1 cellular context compared by ENCODE assay signal in the genomic region with DNA sequence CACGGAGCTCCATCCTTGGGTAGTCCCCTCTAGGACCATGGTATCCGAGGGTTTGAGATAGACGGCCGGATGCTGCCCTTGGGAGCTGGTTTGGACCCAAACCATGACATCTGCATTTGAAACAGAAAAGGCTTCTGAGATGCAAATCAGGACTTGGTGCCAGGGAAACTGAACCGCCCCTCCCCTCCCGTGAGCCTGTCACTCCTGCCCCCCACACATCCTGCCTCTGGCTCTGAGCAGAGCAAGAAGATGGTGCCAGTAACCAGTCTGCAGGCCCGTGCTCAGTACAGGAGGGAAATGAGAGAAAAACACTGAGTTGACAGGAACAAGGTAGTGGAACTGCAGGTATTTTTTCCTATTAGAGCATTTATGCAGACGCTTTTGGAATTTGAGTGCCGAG.
TF ChIP-seq lines count a peak whose summit lies in the region.

No MANE protein-coding gene starts in this region.

TF ChIP-seq in GM12878, 131 proteins besides CTCF, POLR2A, EP300 and RAD21:
- TF ChIP-seq, protein P1, sequence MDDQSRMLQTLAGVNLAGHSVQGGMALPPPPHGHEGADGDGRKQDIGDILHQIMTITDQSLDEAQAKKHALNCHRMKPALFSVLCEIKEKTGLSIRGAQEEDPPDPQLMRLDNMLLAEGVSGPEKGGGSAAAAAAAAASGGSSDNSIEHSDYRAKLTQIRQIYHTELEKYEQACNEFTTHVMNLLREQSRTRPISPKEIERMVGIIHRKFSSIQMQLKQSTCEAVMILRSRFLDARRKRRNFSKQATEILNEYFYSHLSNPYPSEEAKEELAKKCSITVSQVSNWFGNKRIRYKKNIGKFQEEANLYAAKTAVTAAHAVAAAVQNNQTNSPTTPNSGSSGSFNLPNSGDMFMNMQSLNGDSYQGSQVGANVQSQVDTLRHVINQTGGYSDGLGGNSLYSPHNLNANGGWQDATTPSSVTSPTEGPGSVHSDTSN (IDR thresholded peaks at IDR 0.05; ENCODE audit: insufficient replicate concordance, low read depth, low read length): peak; percentile 41
- TF ChIP-seq ATF7 (IDR thresholded peaks at IDR 0.05; ENCODE audit: low read depth): no peak
- TF ChIP-seq, protein P2, sequence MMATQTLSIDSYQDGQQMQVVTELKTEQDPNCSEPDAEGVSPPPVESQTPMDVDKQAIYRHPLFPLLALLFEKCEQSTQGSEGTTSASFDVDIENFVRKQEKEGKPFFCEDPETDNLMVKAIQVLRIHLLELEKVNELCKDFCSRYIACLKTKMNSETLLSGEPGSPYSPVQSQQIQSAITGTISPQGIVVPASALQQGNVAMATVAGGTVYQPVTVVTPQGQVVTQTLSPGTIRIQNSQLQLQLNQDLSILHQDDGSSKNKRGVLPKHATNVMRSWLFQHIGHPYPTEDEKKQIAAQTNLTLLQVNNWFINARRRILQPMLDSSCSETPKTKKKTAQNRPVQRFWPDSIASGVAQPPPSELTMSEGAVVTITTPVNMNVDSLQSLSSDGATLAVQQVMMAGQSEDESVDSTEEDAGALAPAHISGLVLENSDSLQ (IDR thresholded peaks at IDR 0.05): peak; percentile 85
